ENCODE assay signal across 9 cellular contexts in genomic region chr7:134845461-134845860, GRCh38.
DNase-seq lines count a peak whose midpoint lies in the region; ATAC-seq and TF ChIP-seq lines count a peak whose summit lies in the region.
"Had no signal": no experiment of that assay in that cellular context is flagged by ENCODE, and none has a peak within 500 bp of the region (broad histone marks: within the 10 kb centered on the region; RNA-seq: fewer than 3 reads in every experiment).

No MANE protein-coding gene starts in this region.

- DNase-seq in AG04450 (ENCODE audit: low read depth, low spot score) (no peak), LHCN-M2 (ENCODE audit: low read depth) (peak; percentile 36), esophagus squamous epithelium (lab: John Stamatoyannopoulos, UW) (no peak), NCI-H146 (lab: John Stamatoyannopoulos, UW) (no peak), DMS79 treated with DMSO at 0.1 percent for 48 hours (lab: John Stamatoyannopoulos, UW) (no peak)
- DNase-seq in activated CD4-positive, alpha-beta T cell treated with anti-CD3 and anti-CD28 coated beads for 4 hours, result no peak
- DNase-seq: effector CD8-positive, alpha-beta T cell had no signal

- no peak overlapping the region for H3K4me3 ChIP-seq in AG04450 (ENCODE audit: low read depth, low read length)
- no peak overlapping the region for H3K4me3 ChIP-seq in esophagus squamous epithelium

- intact Hi-C loops in esophagus squamous epithelium (cut with DNase I), result no loop called here

- peaks cover 0 to 60% (median 15%) of the 10 kb centered on the region in 3 donors for H3K4me1 ChIP-seq in esophagus squamous epithelium

- H3K27me3 ChIP-seq in AG04450 (ENCODE audit: control insufficient read depth, insufficient read depth, low read length), result no peaks in the 10 kb centered on the region
- H3K27me3 ChIP-seq in esophagus squamous epithelium, result no peaks in the 10 kb centered on the region

- H3K9me3 ChIP-seq in AG04450 (ENCODE audit: control insufficient read depth, insufficient read depth, low read length) (no peaks in the 10 kb centered on the region), esophagus squamous epithelium (no peaks in the 10 kb centered on the region)

- 60 to 65% methylated on average over 3 of the region's 3 CpGs for WGBS in esophagus squamous epithelium, 2 donors

- POLR2A ChIA-PET in AG04450 (lab: Yijun Ruan, JAX), result interaction anchor here (1.0 kb wide), 1 partner anchor 20 kb away, joined by 3 read pairs; no protein-coding TSS in a partner anchor

- no peak for TF ChIP-seq POLR2A in esophagus squamous epithelium (IDR thresholded peaks at IDR 0.05)

- CTCF ChIA-PET in AG04450 (lab: Charles Lee), result no interaction called here

- no peak overlapping the region for H3K27ac ChIP-seq in AG04450 (ENCODE audit: low read depth, low read length)
- H3K27ac ChIP-seq in esophagus squamous epithelium, result no peak overlapping the region

- H3K36me3 ChIP-seq in esophagus squamous epithelium, result peaks cover 0 to 10% (median 0%) of the 10 kb centered on the region in 3 donors

- ATAC-seq in GM18861 (IDR thresholded peaks at IDR 0.05; ENCODE audit: unreplicated experiment) (peak; percentile 70), HG02970 (IDR thresholded peaks at IDR 0.05; ENCODE audit: low FRiP score, unreplicated experiment) (no peak)

- peak; percentile 29; the same call in 1 of the 2 replicates for TF ChIP-seq CTCF in AG04450 (IDR thresholded peaks at IDR 0.05; ENCODE audit: low read depth, low read length)
- peak in 5 of 6 experiments; percentile 13 to 57 (median 25) for TF ChIP-seq CTCF in esophagus squamous epithelium (IDR thresholded peaks at IDR 0.05)
